ENCODE assay signal across 8 cellular contexts in genomic region chr3:195259564-195260285, GRCh38. TPM values are rescaled to one million over a fixed set of nuclear protein-coding genes. Genes with fewer than 3 reads are reported as not detected.
DNase-seq lines count a peak whose midpoint lies in the region; ATAC-seq and TF ChIP-seq lines count a peak whose summit lies in the region.

No MANE protein-coding gene starts in this region.

- H3K27ac ChIP-seq in angular gyrus (ENCODE audit: low read depth, low read length): peak overlapping the region; percentile 72

- H3K4me3 Mint-ChIP-seq in T-helper 17 cell: peak overlapping the region; percentile 87

- H3K4me1 Mint-ChIP-seq in T-helper 17 cell: peaks cover 13% of the 10 kb centered on the region

- no peaks in the 10 kb centered on the region for H3K27me3 Mint-ChIP-seq in T-helper 17 cell

- peak; percentile 70 for TF ChIP-seq POLR2A in GM15510 (IDR thresholded peaks at IDR 0.05; ENCODE audit: borderline replicate concordance, extremely low read depth, insufficient read length)

- DNase-seq in NCI-H146 (lab: John Stamatoyannopoulos, UW) (peak; percentile 95), T-helper 17 cell (peak; percentile 87 to 89 (median 88)), hepatic stellate cell (ENCODE audit: low spot score) (peak; percentile 99), retina (peak; percentile 92), cortex of kidney (lab: John Stamatoyannopoulos, UW) (no peak)

- H3K27ac Mint-ChIP-seq in T-helper 17 cell: peak overlapping the region; percentile 11

- H3K9me3 ChIP-seq in T-helper 17 cell (ENCODE audit: control insufficient read depth, low read length, poor library complexity, severe bottlenecking): no peaks in the 10 kb centered on the region

- no peaks in the 10 kb centered on the region for H3K36me3 Mint-ChIP-seq in T-helper 17 cell (ENCODE audit: low read depth)

- ATAC-seq in HG02840 (IDR thresholded peaks at IDR 0.05; ENCODE audit: low FRiP score, unreplicated experiment) (peak; percentile 73), T-helper 17 cell (peak; percentile 88)

RNA-seq across cellular contexts. Expression of gene XXYLT1, which starts 11.2 kb away (rescaled TPM):
- total RNA-seq in T-helper 17 cell: 1 to 10 TPM; 7.6 to 7.7 TPM
